Comparison of ENCODE assay signal across 11 cellular contexts in genomic region chr1:201602413-201603265, GRCh38.
DNase-seq lines count a peak whose midpoint lies in the region; ATAC-seq and TF ChIP-seq lines count a peak whose summit lies in the region.
"Had no signal": no experiment of that assay in that cellular context is flagged by ENCODE, and none has a peak within 500 bp of the region (broad histone marks: within the 10 kb centered on the region; RNA-seq: fewer than 3 reads in every experiment).

No MANE protein-coding gene starts in this region.

- DNase-seq in AG09309 (ENCODE audit: low read depth) = peak; percentile 75
- peak; percentile 97 for DNase-seq in MG63
- DNase-seq in dermis blood vessel endothelial cell = peak; percentile 73
- DNase-seq in nephron progenitor cell = no peak
- no peak for DNase-seq in activated effector memory CD4-positive, alpha-beta T cell treated with Interleukin-2 at 50 U/mL for 16 hours
- DNase-seq in NCI-H187 (lab: John Stamatoyannopoulos, UW) = no peak
- DNase-seq: activated CD4-positive, alpha-beta T cell treated with anti-CD3 and anti-CD28 coated beads for 48 hours; Caco-2; Karpas-422 had no signal

- H3K4me3 ChIP-seq in AG09309 (ENCODE audit: control insufficient read depth, low read depth, low read length) = no peak overlapping the region
- no peak overlapping the region for H3K4me3 ChIP-seq in MG63

- no peaks in the 10 kb centered on the region for H3K9me3 Mint-ChIP-seq in nephron progenitor cell

- peaks cover 13% of the 10 kb centered on the region for H3K4me1 Mint-ChIP-seq in nephron progenitor cell

- H3K27me3 ChIP-seq in MG63 = no peaks in the 10 kb centered on the region

- TF ChIP-seq CTCF in AG09309 (IDR thresholded peaks at IDR 0.05; ENCODE audit: control insufficient read depth, insufficient read depth, low read depth, low read length, missing control alignments) = no peak
- TF ChIP-seq CTCF in nephron progenitor cell (IDR thresholded peaks at IDR 0.05) = no peak

- ATAC-seq in HG03196 (IDR thresholded peaks at IDR 0.05; ENCODE audit: unreplicated experiment) = no peak
- no peak for ATAC-seq in GM18873 (IDR thresholded peaks at IDR 0.05; ENCODE audit: low FRiP score, unreplicated experiment)

- peak overlapping the region; percentile 36 for H3K27ac Mint-ChIP-seq in nephron progenitor cell

- no peak overlapping the region for H3K4me3 Mint-ChIP-seq in nephron progenitor cell

- no peaks in the 10 kb centered on the region for H3K36me3 Mint-ChIP-seq in nephron progenitor cell (ENCODE audit: low read depth)

- no peaks in the 10 kb centered on the region for H3K9me3 ChIP-seq in MG63
- H3K9me3 ChIP-seq: Caco-2 had no signal

- peaks cover 53% of the 10 kb centered on the region for H3K27me3 Mint-ChIP-seq in nephron progenitor cell (ENCODE audit: low read depth, poor library complexity)

- peaks cover 6% of the 10 kb centered on the region for H3K36me3 ChIP-seq in MG63

Comparison
In these comparisons a context has a peak if more than half of its experiments do, and no peak if none do; other contexts are left out.
1. DNase-seq: peak in AG09309 (single experiment), MG63 (single experiment) and dermis blood vessel endothelial cell (single experiment); none in nephron progenitor cell (single experiment), activated effector memory CD4-positive, alpha-beta T cell treated with Interleukin-2 at 50 U/mL for 16 hours (single experiment) and NCI-H187 (0 of 2).